19 cellular contexts compared by ENCODE assay signal in genomic region chr11:31325162-31325561, GRCh38. TPM values are rescaled to one million over a fixed set of nuclear protein-coding genes. Genes with fewer than 3 reads are reported as not detected.
A peak's percentile ranks its signal among the peaks of the same experiment; 100 is the strongest.
DNase-seq lines count a peak whose midpoint lies in the region; ATAC-seq, FAIRE-seq and TF ChIP-seq lines count a peak whose summit lies in the region.
"Had no signal": no experiment of that assay in that cellular context is flagged by ENCODE, and none has a peak within 500 bp of the region (broad histone marks: within the 10 kb centered on the region; RNA-seq: fewer than 3 reads in every experiment).

No MANE protein-coding gene starts in this region.

- no peaks in the 10 kb centered on the region for H3K4me1 Mint-ChIP-seq in CD4-positive, alpha-beta T cell (ENCODE audit: low read depth)

- H3K9me3 ChIP-seq in CD4-positive, alpha-beta T cell (ENCODE audit: control insufficient read depth, low read length), result no peaks in the 10 kb centered on the region
- H3K9me3 ChIP-seq: heart left ventricle had no signal

- no peaks in the 10 kb centered on the region for H3K27me3 Mint-ChIP-seq in CD4-positive, alpha-beta T cell
- H3K27me3 Mint-ChIP-seq: activated CD4-positive, alpha-beta T cell treated with anti-CD3 and anti-CD28 coated beads, Interleukin-2, amount 10 ng/mL, durations not matched to agents 7 days and 5 days; stimulated activated naive CD8-positive, alpha-beta T cell treated with anti-CD3 and anti-CD28 coated beads, Interleukin-15, Interleukin-2, amounts not matched to agents 100 ng/mL and 50 ng/mL, for 24 hours had no signal

- no peak for FAIRE-seq in HTR-8/SVneo (lab: Jason Lieb, UNC)

- intact Hi-C loops in CD4-positive, alpha-beta T cell (cut with DNase I, micrococcal nuclease), result no loop called here

- no peak for TF ChIP-seq CTCF in cardiac fibroblast (IDR thresholded peaks at IDR 0.05; ENCODE audit: low read depth, low read length)
- no peak for TF ChIP-seq CTCF in CD4-positive, alpha-beta T cell (IDR thresholded peaks at IDR 0.05)

- DNase-seq in AG20443 (ENCODE audit: low spot score), result peak; percentile 24
- DNase-seq in HTR-8/SVneo (ENCODE audit: insufficient read length, low spot score), result peak; percentile 3
- peak; percentile 79 to 90 for DNase-seq in cardiac fibroblast (ENCODE audit: low read depth in 2 of 2)
- peak; percentile 92 for DNase-seq in kidney tubule cell (ENCODE audit: low spot score)
- DNase-seq in activated effector memory CD4-positive, alpha-beta T cell treated with anti-CD3 and anti-CD28 coated beads, Interleukin-2, amount 50 U/mL, for 16 hours, result no peak
- DNase-seq in CD4-positive, alpha-beta T cell, result no peak
- no peak for DNase-seq in NCI-H128 (lab: John Stamatoyannopoulos, UW; ENCODE audit: unreplicated experiment)
- DNase-seq in NCI-H1930 (lab: John Stamatoyannopoulos, UW), result no peak
- DNase-seq: activated CD4-positive, alpha-beta T cell treated with anti-CD3 and anti-CD28 coated beads, Interleukin-2, amount 10 ng/mL, durations not matched to agents 7 days and 5 days; activated effector memory CD4-positive, alpha-beta T cell treated with Interleukin-2 at 50 U/mL for 16 hours; heart left ventricle; NCI-H1436 treated with DMSO at 0.1 percent for 48 hours; stimulated activated CD4-positive, alpha-beta T cell treated with anti-CD3 and anti-CD28 coated beads, Interleukin-2, amount 100 ng/mL, for 48 hours had no signal

- H3K36me3 Mint-ChIP-seq in CD4-positive, alpha-beta T cell (ENCODE audit: low read depth), result no peaks in the 10 kb centered on the region

- H3K4me3 ChIP-seq in cardiac fibroblast (replicated peaks in 1 of 2; ENCODE audit: low read depth in 2 of 2, low read length in 2 of 2), result no peak overlapping the region
- H3K4me3 ChIP-seq: heart left ventricle, lung had no signal

- no peak overlapping the region for H3K27ac Mint-ChIP-seq in CD4-positive, alpha-beta T cell
- H3K27ac Mint-ChIP-seq: activated CD4-positive, alpha-beta T cell treated with anti-CD3 and anti-CD28 coated beads, Interleukin-2, amount 10 ng/mL, durations not matched to agents 7 days and 5 days; stimulated activated naive CD8-positive, alpha-beta T cell treated with anti-CD3 and anti-CD28 coated beads, Interleukin-15, Interleukin-2, amounts not matched to agents 100 ng/mL and 50 ng/mL, for 24 hours had no signal

- ATAC-seq in CD4-positive, alpha-beta T cell (ENCODE audit: poor library complexity), result no peak

- no peaks in the 10 kb centered on the region for H3K27me3 ChIP-seq in CD4-positive, alpha-beta T cell (ENCODE audit: control insufficient read depth, insufficient read depth, low read length)
- H3K27me3 ChIP-seq: heart left ventricle had no signal

- CTCF ChIA-PET in CD4-positive, alpha-beta T cell (lab: Charles Lee), result no interaction called here

- H3K9me3 Mint-ChIP-seq in CD4-positive, alpha-beta T cell, result no peaks in the 10 kb centered on the region
- H3K9me3 Mint-ChIP-seq: activated CD4-positive, alpha-beta T cell treated with anti-CD3 and anti-CD28 coated beads, Interleukin-2, amount 10 ng/mL, durations not matched to agents 7 days and 5 days; stimulated activated naive CD8-positive, alpha-beta T cell treated with anti-CD3 and anti-CD28 coated beads, Interleukin-15, Interleukin-2, amounts not matched to agents 100 ng/mL and 50 ng/mL, for 24 hours had no signal

- no peak overlapping the region for H3K4me3 Mint-ChIP-seq in CD4-positive, alpha-beta T cell
- H3K4me3 Mint-ChIP-seq: activated CD4-positive, alpha-beta T cell treated with anti-CD3 and anti-CD28 coated beads, Interleukin-2, amount 10 ng/mL, durations not matched to agents 7 days and 5 days; stimulated activated naive CD8-positive, alpha-beta T cell treated with anti-CD3 and anti-CD28 coated beads, Interleukin-15, Interleukin-2, amounts not matched to agents 100 ng/mL and 50 ng/mL, for 24 hours had no signal

- no peak overlapping the region for H3K27ac ChIP-seq in CD4-positive, alpha-beta T cell (ENCODE audit: low read depth, low read length)
- H3K27ac ChIP-seq: heart left ventricle, parathyroid adenoma had no signal

- POLR2A ChIA-PET in CD4-positive, alpha-beta T cell (lab: Charles Lee), result no interaction called here

RNA-seq across cellular contexts. Expression of gene DCDC1, which starts 44.4 kb away (rescaled TPM):
- total RNA-seq in CD4-positive, alpha-beta T cell, result under 1 TPM in 1 of 2 experiments, not detected in 1; 0.11 TPM
- total RNA-seq: activated CD4-positive, alpha-beta T cell treated with anti-CD3 and anti-CD28 coated beads, Interleukin-2, amount 10 ng/mL, durations not matched to agents 7 days and 5 days; chondrocyte; HT-29; T-helper 1 cell treated with Interleukin-12 subunit alpha and Interleukin-12 subunit beta and Interleukin-4 antibody, amounts not matched to agents 30 ng/mL and 1 ng/mL, for 36 hours had no signal

RNA-seq across cellular contexts. Expression of gene DNAJC24, which starts 44.5 kb away (rescaled TPM):
- total RNA-seq in CD4-positive, alpha-beta T cell, result 1 to 10 TPM; 6.5 to 7.5 TPM

Comparison
In these comparisons a context has a peak if more than half of its experiments do, and no peak if none do; other contexts are left out.
1. DNase-seq: peak in AG20443 (single experiment), HTR-8/SVneo (single experiment), cardiac fibroblast (2 of 2) and kidney tubule cell (single experiment); none in activated effector memory CD4-positive, alpha-beta T cell treated with anti-CD3 and anti-CD28 coated beads, Interleukin-2, amount 50 U/mL, for 16 hours (single experiment), CD4-positive, alpha-beta T cell (0 of 10), NCI-H128 (single experiment) and NCI-H1930 (0 of 2).